Comparison of ENCODE assay signal across 8 cellular contexts in the genomic region with DNA sequence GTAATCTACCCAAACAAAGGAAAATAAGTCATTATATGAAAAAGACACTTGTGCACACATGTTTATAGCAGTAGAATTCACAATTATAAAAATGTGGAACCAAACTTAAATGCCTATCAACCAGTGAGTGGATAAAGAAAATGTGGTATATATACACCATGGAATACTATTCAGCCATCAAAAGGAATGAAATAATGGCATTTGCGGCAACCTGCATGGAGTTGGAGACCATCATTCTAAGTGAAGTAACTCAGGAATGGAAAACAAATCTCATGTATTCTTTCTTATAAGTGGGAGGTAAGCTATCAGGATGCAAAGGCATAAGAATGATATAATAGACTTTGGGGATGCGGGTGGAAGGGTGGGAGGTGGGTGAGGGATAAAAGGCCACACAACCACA.
"Had no signal": no experiment of that assay in that cellular context is flagged by ENCODE, and none has a peak within 500 bp of the region (broad histone marks: within the 10 kb centered on the region; RNA-seq: fewer than 3 reads in every experiment).

No MANE protein-coding gene starts in this region.

- ATAC-seq: HCT116 had no signal

- H3K9me3 ChIP-seq: HAP-1 had no signal

- H3K27ac ChIP-seq: GM23248, KMS-11 had no signal

- H3K4me2 ChIP-seq: KMS-11 had no signal

- H3K9ac ChIP-seq: GM23248, KMS-11 had no signal

- DNase-seq: GM23248, GOT3, H7, IMR-90, KBM-7 had no signal

- H3K4me3 ChIP-seq: GM23248, HAP-1 had no signal

- H3K4me1 ChIP-seq: HAP-1 had no signal
